ENCODE assay signal across 8 cellular contexts in genomic region chr17:61400058-61400785, GRCh38. TPM values are rescaled to one million over a fixed set of nuclear protein-coding genes. Genes with fewer than 3 reads are reported as not detected.
DNase-seq lines count a peak whose midpoint lies in the region; ATAC-seq and TF ChIP-seq lines count a peak whose summit lies in the region.

No MANE protein-coding gene starts in this region.

- intact Hi-C loops in left lung (cut with DNase I) = no loop called here

- CTCF ChIA-PET in activated naive CD4-positive, alpha-beta T cell treated with anti-CD3 and anti-CD28 coated beads, Interleukin-2, amount 10 ng/mL, durations not matched to agents 7 days and 5 days (lab: Charles Lee) = interaction anchor here (1.0 to 1.6 kb wide), 2 partner anchors 12 to 47 kb away, joined by 4 to 7 read pairs; no protein-coding TSS in a partner anchor

- H3K9me3 Mint-ChIP-seq in activated naive CD4-positive, alpha-beta T cell treated with anti-CD3 and anti-CD28 coated beads, Interleukin-2, amount 10 ng/mL, durations not matched to agents 7 days and 5 days = no peaks in the 10 kb centered on the region
- no peaks in the 10 kb centered on the region for H3K9me3 Mint-ChIP-seq in activated naive CD4-positive, alpha-beta T cell treated with anti-CD3 and anti-CD28 coated beads, Interleukin-2, amount 50 U/mL, for 72 hours
- H3K9me3 Mint-ChIP-seq in activated naive CD8-positive, alpha-beta T cell (ENCODE audit: low read depth) = no peaks in the 10 kb centered on the region

- peaks cover 34% of the 10 kb centered on the region for H3K4me1 Mint-ChIP-seq in activated naive CD4-positive, alpha-beta T cell treated with anti-CD3 and anti-CD28 coated beads, Interleukin-2, amount 10 ng/mL, durations not matched to agents 7 days and 5 days
- peaks cover 40% of the 10 kb centered on the region for H3K4me1 Mint-ChIP-seq in activated naive CD8-positive, alpha-beta T cell (ENCODE audit: low read depth)

- peaks cover 7 to 71% of the 10 kb centered on the region in 2 donors for H3K4me1 ChIP-seq in left lung
- peaks cover 0 to 90% (median 40%) of the 10 kb centered on the region in 4 donors for H3K4me1 ChIP-seq in tibial nerve

- no peak for TF ChIP-seq POLR2A in tibial nerve (IDR thresholded peaks at IDR 0.05)

- peaks cover 74 to 100% of the 10 kb centered on the region in 2 donors for H3K27me3 ChIP-seq in left lung
- peaks cover 3 to 72% of the 10 kb centered on the region in 2 donors for H3K27me3 ChIP-seq in tibial nerve

- peaks cover 98% of the 10 kb centered on the region for H3K27me3 Mint-ChIP-seq in activated naive CD4-positive, alpha-beta T cell treated with anti-CD3 and anti-CD28 coated beads, Interleukin-2, amount 10 ng/mL, durations not matched to agents 7 days and 5 days
- peaks cover 32% of the 10 kb centered on the region for H3K27me3 Mint-ChIP-seq in activated naive CD8-positive, alpha-beta T cell

- peak overlapping the region; percentile 89 to 90 for H3K27ac ChIP-seq in left lung
- peak overlapping the region; percentile 66 to 96 (median 90) for H3K27ac ChIP-seq in tibial nerve

- ATAC-seq in activated naive CD4-positive, alpha-beta T cell treated with anti-CD3 and anti-CD28 coated beads, Interleukin-2, amount 50 U/mL, for 72 hours = no peak
- ATAC-seq in left lung (no peak), HG03135 (IDR thresholded peaks at IDR 0.05; ENCODE audit: unreplicated experiment) (no peak), GM19035 (IDR thresholded peaks at IDR 0.05; ENCODE audit: unreplicated experiment) (no peak)

- WGBS in tibial nerve, 2 donors = 0 to 1% methylated on average over 29 of the region's 95 CpGs

- no peak for TF ChIP-seq EP300 in tibial nerve (IDR thresholded peaks at IDR 0.05)

- H3K27ac Mint-ChIP-seq in activated naive CD4-positive, alpha-beta T cell treated with anti-CD3 and anti-CD28 coated beads, Interleukin-2, amount 10 ng/mL, durations not matched to agents 7 days and 5 days = peak overlapping the region; percentile 37
- H3K27ac Mint-ChIP-seq in activated naive CD4-positive, alpha-beta T cell treated with anti-CD3 and anti-CD28 coated beads, Interleukin-2, amount 50 U/mL, for 72 hours = no peak overlapping the region
- no peak overlapping the region for H3K27ac Mint-ChIP-seq in activated naive CD8-positive, alpha-beta T cell

- peaks cover 0 to 16% of the 10 kb centered on the region in 2 donors for H3K36me3 ChIP-seq in left lung
- peaks cover 0 to 17% (median 0%) of the 10 kb centered on the region in 3 donors for H3K36me3 ChIP-seq in tibial nerve

- H3K36me3 Mint-ChIP-seq in activated naive CD4-positive, alpha-beta T cell treated with anti-CD3 and anti-CD28 coated beads, Interleukin-2, amount 10 ng/mL, durations not matched to agents 7 days and 5 days = peaks cover 6% of the 10 kb centered on the region
- peaks cover 0 to 11% of the 10 kb centered on the region in 2 donors for H3K36me3 Mint-ChIP-seq in activated naive CD4-positive, alpha-beta T cell treated with anti-CD3 and anti-CD28 coated beads, Interleukin-2, amount 50 U/mL, for 72 hours
- no peaks in the 10 kb centered on the region for H3K36me3 Mint-ChIP-seq in activated naive CD8-positive, alpha-beta T cell

- no peak overlapping the region for H3K4me3 Mint-ChIP-seq in activated naive CD4-positive, alpha-beta T cell treated with anti-CD3 and anti-CD28 coated beads, Interleukin-2, amount 10 ng/mL, durations not matched to agents 7 days and 5 days
- peak overlapping the region; percentile 62 for H3K4me3 Mint-ChIP-seq in activated naive CD8-positive, alpha-beta T cell

- TF ChIP-seq CTCF in left lung (IDR thresholded peaks at IDR 0.05) (no peak), tibial nerve (IDR thresholded peaks at IDR 0.05) (no peak)

- DNase-seq in activated naive CD4-positive, alpha-beta T cell treated with anti-CD3 and anti-CD28 coated beads, Interleukin-2, amount 10 ng/mL, durations not matched to agents 7 days and 5 days = no peak
- DNase-seq in activated naive CD4-positive, alpha-beta T cell treated with anti-CD3 and anti-CD28 coated beads, Interleukin-2, amount 50 U/mL, for 72 hours (ENCODE audit: low spot score in 2 of 2) = no peak
- DNase-seq in left lung (no peak), tibial nerve (ENCODE audit: low spot score in 2 of 2) (no peak), NCI-H187 (lab: John Stamatoyannopoulos, UW) (no peak)

- H3K9me3 ChIP-seq in left lung (no peaks in the 10 kb centered on the region), tibial nerve (no peaks in the 10 kb centered on the region)

- H3K4me3 ChIP-seq in left lung = peak overlapping the region; percentile 51 to 53
- H3K4me3 ChIP-seq in tibial nerve = peak overlapping the region; percentile 47 to 74 (median 62)

RNA-seq across cellular contexts. Expression of gene TBX2, which starts 0.6 kb away (rescaled TPM):
- not detected for total RNA-seq in activated naive CD4-positive, alpha-beta T cell treated with anti-CD3 and anti-CD28 coated beads, Interleukin-2, amount 50 U/mL, for 72 hours
- total RNA-seq in left lung (100 to 1,000 TPM; 104 to 119 TPM), tibial nerve (10 to 100 TPM; 23.2 to 42.0 (median 26.5) TPM)

RNA-seq across cellular contexts. Expression of gene TBX4, which starts 52.0 kb away (rescaled TPM):
- not detected for total RNA-seq in activated naive CD4-positive, alpha-beta T cell treated with anti-CD3 and anti-CD28 coated beads, Interleukin-2, amount 50 U/mL, for 72 hours
- total RNA-seq in left lung (10 to 100 TPM; 21.2 to 29.3 TPM), tibial nerve (not detected)

Comparison
In these comparisons a context has a peak if more than half of its experiments do, and no peak if none do; other contexts are left out.
1. RNA of gene TBX2, which starts 0.6 kb away (total RNA-seq): 104 to 119 TPM in left lung and 23.2 to 42.0 TPM in tibial nerve; not detected in activated naive CD4-positive, alpha-beta T cell treated with anti-CD3 and anti-CD28 coated beads, Interleukin-2, amount 50 U/mL, for 72 hours; every median in the first group is over 10 times any median in the second.
2. RNA of gene TBX4, which starts 52.0 kb away (total RNA-seq): 21.2 to 29.3 TPM in left lung; not detected in activated naive CD4-positive, alpha-beta T cell treated with anti-CD3 and anti-CD28 coated beads, Interleukin-2, amount 50 U/mL, for 72 hours and not detected in tibial nerve; every median in the first group is over 10 times any median in the second.